Comparison of ENCODE assay signal across 8 cellular contexts in the genomic region with DNA sequence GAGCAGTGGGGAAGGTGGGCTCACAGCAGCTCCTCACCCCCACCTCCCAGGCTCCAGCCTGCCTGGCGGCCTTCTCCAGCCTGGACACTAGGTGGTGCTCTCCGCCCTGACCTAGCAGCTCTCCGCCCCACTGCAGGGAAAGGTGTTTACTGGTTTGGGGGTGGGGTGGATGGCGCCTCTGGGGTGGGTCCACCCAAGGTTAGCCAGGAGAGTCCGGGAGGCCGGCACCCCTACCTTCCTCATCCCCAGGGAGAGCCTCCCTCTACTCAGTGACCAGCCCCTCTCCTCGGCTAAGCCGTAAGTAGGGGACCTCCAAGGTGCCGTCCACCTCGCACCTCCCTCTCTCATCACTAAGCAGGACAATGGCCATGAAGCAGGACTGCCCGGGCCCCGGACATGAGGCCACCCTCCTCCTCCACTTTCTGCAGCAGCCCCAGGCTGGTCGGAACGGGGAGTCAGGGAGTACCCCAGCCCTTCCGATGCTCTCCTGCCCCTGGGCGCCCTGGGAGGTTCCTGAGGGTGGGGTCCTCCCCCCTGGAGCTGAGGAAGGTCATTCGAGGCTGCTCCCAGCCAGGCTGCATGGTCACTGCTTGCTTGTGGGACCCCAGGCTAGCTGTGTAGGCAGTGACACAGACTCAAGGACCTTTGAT.
A peak's percentile ranks its signal among the peaks of the same experiment; 100 is the strongest.
DNase-seq lines count a peak whose midpoint lies in the region; ATAC-seq and TF ChIP-seq lines count a peak whose summit lies in the region.

No MANE protein-coding gene starts in this region.

- H3K36me3 Mint-ChIP-seq in naive B cell = no peaks in the 10 kb centered on the region

- H3K4me3 ChIP-seq in AG04450 (ENCODE audit: low read depth, low read length) = no peak overlapping the region
- peak overlapping the region; percentile 23 to 43 (median 30) for H3K4me3 ChIP-seq in esophagus muscularis mucosa

- H3K9me3 ChIP-seq in AG04450 (ENCODE audit: control insufficient read depth, insufficient read depth, low read length) = no peaks in the 10 kb centered on the region
- no peaks in the 10 kb centered on the region for H3K9me3 ChIP-seq in esophagus muscularis mucosa

- WGBS in esophagus muscularis mucosa = 20% methylated on average over 7 of the region's 17 CpGs

- H3K27me3 Mint-ChIP-seq in naive B cell = peaks cover 2 to 29% (median 25%) of the 10 kb centered on the region in 3 donors

- H3K9me3 Mint-ChIP-seq in naive B cell = no peaks in the 10 kb centered on the region

- POLR2A ChIA-PET in AG04450 (lab: Yijun Ruan, JAX) = no interaction called here

- no peak for TF ChIP-seq POLR2A in esophagus muscularis mucosa (IDR thresholded peaks at IDR 0.05; ENCODE audit: low read depth)

- CTCF ChIA-PET in AG04450 (lab: Charles Lee) = interaction anchor here (0.6 to 13.6 kb wide), 28 partner anchors 9 to 600 kb away, joined by 3 to 677 read pairs (median 9); no protein-coding TSS in a partner anchor

- peaks cover 6 to 18% (median 12%) of the 10 kb centered on the region in 3 donors for H3K4me1 Mint-ChIP-seq in naive B cell

- no peak overlapping the region for H3K27ac Mint-ChIP-seq in naive B cell

- intact Hi-C loops in esophagus muscularis mucosa (cut with DNase I) = loop anchor here (2.0 kb wide), 1 partner anchor 233 kb away; no protein-coding TSS in a partner anchor
- intact Hi-C loops in posterior vena cava (cut with DNase I) = loop anchor here (2.0 to 5.0 kb wide), 3 partner anchors 38 to 83 kb away; no protein-coding TSS in a partner anchor

- no peak for DNase-seq in AG04450 (ENCODE audit: low read depth, low spot score)
- DNase-seq in GM19238 (ENCODE audit: insufficient read length, low spot score) = peak; percentile 70
- DNase-seq in NCI-H69 (lab: John Stamatoyannopoulos, UW) = peak; percentile 79
- DNase-seq in activated CD8-positive, alpha-beta memory T cell treated with anti-CD3 and anti-CD28 coated beads, Interleukin-2, amount 50 U/mL, for 48 hours = peak; percentile 80
- DNase-seq in esophagus muscularis mucosa (ENCODE audit: extremely low spot score) = no peak
- DNase-seq in naive B cell = peak; percentile 44
- DNase-seq in stimulated activated naive CD8-positive, alpha-beta T cell treated with anti-CD3 and anti-CD28 coated beads, Interleukin-15, Interleukin-2, amounts not matched to agents 100 U/mL and 50 U/mL, for 24 hours = peak; percentile 67
- DNase-seq in posterior vena cava (ENCODE audit: low spot score) = no peak

- H3K36me3 ChIP-seq in esophagus muscularis mucosa = no peaks in the 10 kb centered on the region

- peak overlapping the region in 2 of 8 donors; percentile 15 to 47 for H3K4me3 Mint-ChIP-seq in naive B cell

- H3K27ac ChIP-seq in AG04450 (ENCODE audit: low read depth, low read length) (no peak overlapping the region), esophagus muscularis mucosa (replicated peaks in 1 of 4) (no peak overlapping the region)

- H3K4me1 ChIP-seq in esophagus muscularis mucosa = peaks cover 7 to 30% (median 20%) of the 10 kb centered on the region in 4 donors

- TF ChIP-seq CTCF in AG04450 (IDR thresholded peaks at IDR 0.05; ENCODE audit: low read depth, low read length) (peak; percentile 78), esophagus muscularis mucosa (IDR thresholded peaks at IDR 0.05) (peak; percentile 67 to 90 (median 76))

- ATAC-seq in naive B cell (ENCODE audit: low read depth in 2 of 2) = peak; percentile 66 to 71
- ATAC-seq in stimulated activated naive CD8-positive, alpha-beta T cell treated with anti-CD3 and anti-CD28 coated beads, Interleukin-15, Interleukin-2, amounts not matched to agents 100 U/mL and 50 U/mL, for 24 hours = no peak

- no peak for TF ChIP-seq EP300 in esophagus muscularis mucosa (IDR thresholded peaks at IDR 0.05)

- H3K27me3 ChIP-seq in AG04450 (ENCODE audit: control insufficient read depth, insufficient read depth, low read length) = peaks cover 7% of the 10 kb centered on the region
- peaks cover 0 to 7% (median 0%) of the 10 kb centered on the region in 4 donors for H3K27me3 ChIP-seq in esophagus muscularis mucosa

Comparison
In these comparisons a context has a peak if more than half of its experiments do, and no peak if none do; other contexts are left out.
1. DNase-seq: peak in GM19238 (single experiment), NCI-H69 (single experiment), activated CD8-positive, alpha-beta memory T cell treated with anti-CD3 and anti-CD28 coated beads, Interleukin-2, amount 50 U/mL, for 48 hours (single experiment), naive B cell (single experiment) and stimulated activated naive CD8-positive, alpha-beta T cell treated with anti-CD3 and anti-CD28 coated beads, Interleukin-15, Interleukin-2, amounts not matched to agents 100 U/mL and 50 U/mL, for 24 hours (single experiment); none in AG04450 (single experiment), esophagus muscularis mucosa (single experiment) and posterior vena cava (single experiment).